Comparison of ENCODE assay signal across 20 cellular contexts in genomic region chr22:49329636-49330035, GRCh38.
"Had no signal": no experiment of that assay in that cellular context is flagged by ENCODE, and none has a peak within 500 bp of the region (broad histone marks: within the 10 kb centered on the region; RNA-seq: fewer than 3 reads in every experiment).

No MANE protein-coding gene starts in this region.

- H3K27ac ChIP-seq: dorsolateral prefrontal cortex, epithelial cell of prostate, foreskin keratinocyte, left lung, sigmoid colon, tibial artery had no signal

- H3K27me3 Mint-ChIP-seq: activated CD4-positive, alpha-beta memory T cell treated with anti-CD3 and anti-CD28 coated beads, Interleukin-2, amount 10 ng/mL, durations not matched to agents 7 days and 5 days had no signal

- DNase-seq: activated CD4-positive, alpha-beta T cell treated with anti-CD3 and anti-CD28 coated beads for 48 hours; activated CD4-positive, CD25-positive, alpha-beta regulatory T cell; activated T-cell treated with anti-CD3 and anti-CD28 coated beads, Interleukin-2, amount 50 U/mL, for 72 hours; dorsolateral prefrontal cortex; foreskin keratinocyte; glutamatergic neuron; hypothalamus; naive B cell; sigmoid colon; stimulated activated naive CD4-positive, alpha-beta T cell treated with Interleukin-2 at 50 U/mL for 16 hours; substantia nigra; T-cell; T-helper 9 cell; tibial artery had no signal

- H3K4me1 Mint-ChIP-seq: naive B cell, T-cell had no signal

- H3K27ac Mint-ChIP-seq: activated CD4-positive, alpha-beta memory T cell treated with anti-CD3 and anti-CD28 coated beads, Interleukin-2, amount 10 ng/mL, durations not matched to agents 7 days and 5 days; activated naive CD8-positive, alpha-beta T cell; activated T-cell treated with anti-CD3 and anti-CD28 coated beads, Interleukin-2, amount 50 U/mL, for 72 hours; T-cell had no signal

- H3K36me3 Mint-ChIP-seq: activated naive CD8-positive, alpha-beta T cell had no signal

- H3K4me3 ChIP-seq: dorsolateral prefrontal cortex, left lung, sigmoid colon, tibial artery had no signal

- H3K4me3 Mint-ChIP-seq: activated CD4-positive, alpha-beta memory T cell treated with anti-CD3 and anti-CD28 coated beads, Interleukin-2, amount 10 ng/mL, durations not matched to agents 7 days and 5 days; activated naive CD8-positive, alpha-beta T cell; activated T-cell treated with anti-CD3 and anti-CD28 coated beads, Interleukin-2, amount 50 U/mL, for 72 hours; naive B cell; neural crest cell; T-cell had no signal

- ATAC-seq: activated T-cell treated with anti-CD3 and anti-CD28 coated beads, Interleukin-2, amount 50 U/mL, for 72 hours; foreskin keratinocyte; left lung; SK-N-SH treated with all-trans-retinoic acid at 6 μM for 48 hours; T-cell had no signal

- H3K9me3 Mint-ChIP-seq: activated CD4-positive, alpha-beta memory T cell treated with anti-CD3 and anti-CD28 coated beads, Interleukin-2, amount 10 ng/mL, durations not matched to agents 7 days and 5 days had no signal
